21 cellular contexts compared by ENCODE assay signal in genomic region chr10:43874984-43875383, GRCh38.
"Had no signal": no experiment of that assay in that cellular context is flagged by ENCODE, and none has a peak within 500 bp of the region (broad histone marks: within the 10 kb centered on the region; RNA-seq: fewer than 3 reads in every experiment).

No MANE protein-coding gene starts in this region.

- H3K9me3 ChIP-seq: colonic mucosa, esophagus squamous epithelium, gastroesophageal sphincter, ovary, prostate gland, sigmoid colon, suprapubic skin, thyroid gland, upper lobe of right lung, vagina had no signal

- H3K27me3 ChIP-seq: colonic mucosa, esophagus squamous epithelium, gastroesophageal sphincter, ovary, sigmoid colon, suprapubic skin, thyroid gland, upper lobe of right lung, vagina had no signal

- H3K4me3 Mint-ChIP-seq: naive B cell; nephron progenitor cell; stimulated activated effector memory CD8-positive, alpha-beta T cell treated with anti-CD3 and anti-CD28 coated beads, Interleukin-12 subunit alpha, Interleukin-12 subunit beta, amount 100 ng/mL, for 72 hours had no signal

- H3K4me1 ChIP-seq: colonic mucosa, esophagus squamous epithelium, gastroesophageal sphincter, prostate gland, thyroid gland, upper lobe of right lung had no signal

- DNase-seq: colonic mucosa; dermis blood vessel endothelial cell; esophagus squamous epithelium; foreskin fibroblast; glutamatergic neuron; left colon; mesendoderm; naive B cell; nephron progenitor cell; sigmoid colon; stimulated activated CD4-positive, alpha-beta T cell treated with anti-CD3 and anti-CD28 coated beads, Interleukin-12 subunit alpha, Interleukin-12 subunit beta, amount 100 ng/mL, for 4 hours; stimulated activated naive CD8-positive, alpha-beta T cell treated with anti-CD3 and anti-CD28 coated beads, Interleukin-15, Interleukin-2, amounts not matched to agents 100 U/mL and 50 U/mL, for 24 hours; thyroid gland; upper lobe of right lung had no signal

- ATAC-seq: gastroesophageal sphincter; left colon; stimulated activated effector memory CD8-positive, alpha-beta T cell treated with anti-CD3 and anti-CD28 coated beads, Interleukin-12 subunit alpha, Interleukin-12 subunit beta, amount 100 ng/mL, for 72 hours; stimulated activated naive CD8-positive, alpha-beta T cell treated with anti-CD3 and anti-CD28 coated beads, Interleukin-15, Interleukin-2, amounts not matched to agents 100 U/mL and 50 U/mL, for 24 hours; upper lobe of right lung had no signal

- H3K9me3 Mint-ChIP-seq: nephron progenitor cell; stimulated activated effector memory CD8-positive, alpha-beta T cell treated with anti-CD3 and anti-CD28 coated beads, Interleukin-12 subunit alpha, Interleukin-12 subunit beta, amount 100 ng/mL, for 72 hours had no signal

- H3K27ac Mint-ChIP-seq: naive B cell; nephron progenitor cell; stimulated activated effector memory CD8-positive, alpha-beta T cell treated with anti-CD3 and anti-CD28 coated beads, Interleukin-12 subunit alpha, Interleukin-12 subunit beta, amount 100 ng/mL, for 72 hours had no signal

- H3K36me3 Mint-ChIP-seq: naive B cell; stimulated activated effector memory CD8-positive, alpha-beta T cell treated with anti-CD3 and anti-CD28 coated beads, Interleukin-12 subunit alpha, Interleukin-12 subunit beta, amount 100 ng/mL, for 72 hours had no signal

- H3K36me3 ChIP-seq: colonic mucosa, esophagus squamous epithelium, gastroesophageal sphincter, ovary, prostate gland, sigmoid colon, suprapubic skin, thyroid gland, upper lobe of right lung, vagina had no signal

- H3K4me1 Mint-ChIP-seq: naive B cell; stimulated activated effector memory CD8-positive, alpha-beta T cell treated with anti-CD3 and anti-CD28 coated beads, Interleukin-12 subunit alpha, Interleukin-12 subunit beta, amount 100 ng/mL, for 72 hours had no signal

- H3K27ac ChIP-seq: colonic mucosa, esophagus squamous epithelium, gastroesophageal sphincter, ovary, prostate gland, suprapubic skin, thyroid gland, upper lobe of right lung, vagina had no signal

- H3K4me3 ChIP-seq: colonic mucosa, esophagus squamous epithelium, gastroesophageal sphincter, ovary, prostate gland, sigmoid colon, skin epidermis, suprapubic skin, thyroid gland, upper lobe of right lung, vagina had no signal
